24 cellular contexts compared by ENCODE assay signal in the genomic region with DNA sequence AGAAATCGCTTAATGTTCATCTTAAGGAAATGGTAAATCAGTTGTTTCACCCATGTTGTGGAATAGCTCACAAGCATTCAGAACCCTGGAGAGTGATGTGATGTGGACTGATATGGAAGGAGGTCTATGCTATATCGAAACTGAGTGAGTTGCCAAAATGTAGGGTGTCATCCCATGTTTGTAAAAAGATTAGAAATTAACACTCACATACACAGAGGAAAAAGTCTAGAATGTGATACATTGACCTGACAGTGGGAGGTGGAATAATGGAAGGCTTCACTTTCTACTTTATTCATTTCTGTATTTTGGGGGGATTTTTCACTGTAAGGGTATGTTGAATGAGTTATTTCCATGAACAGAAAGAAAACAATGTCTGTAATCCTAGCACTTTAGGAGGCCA. TPM values are rescaled to one million over a fixed set of nuclear protein-coding genes. Genes with fewer than 3 reads are reported as not detected.
"Had no signal": no experiment of that assay in that cellular context is flagged by ENCODE, and none has a peak within 500 bp of the region (broad histone marks: within the 10 kb centered on the region; RNA-seq: fewer than 3 reads in every experiment).

No MANE protein-coding gene starts in this region.

- H3K9me3 Mint-ChIP-seq: endodermal cell had no signal

- DNase-seq: activated CD4-positive, alpha-beta T cell treated with anti-CD3 and anti-CD28 coated beads for 4 hours; anterior cingulate cortex; caudate nucleus; dorsolateral prefrontal cortex; endodermal cell; foreskin fibroblast; mesenchymal stem cell; mucosa of descending colon; naive B cell; pancreas; right lobe of liver; small intestine; stimulated activated CD4-positive, alpha-beta T cell treated with anti-CD3 and anti-CD28 coated beads, Interleukin-15, amount 100 ng/mL, for 24 hours; stimulated activated CD4-positive, alpha-beta T cell treated with anti-CD3 and anti-CD28 coated beads, Interleukin-2, amount 100 ng/mL, for 48 hours; tibial artery; WERI-Rb-1 had no signal

- H3K9me3 ChIP-seq: mucosa of descending colon, pancreas, right lobe of liver, tibial artery had no signal

- H3K4me1 ChIP-seq: pancreas, tibial artery had no signal

- H3K4me1 Mint-ChIP-seq: brain had no signal

- H3K36me3 Mint-ChIP-seq: brain, naive B cell had no signal

- ATAC-seq: mucosa of descending colon, pancreas, right lobe of liver had no signal

- H3K27ac ChIP-seq: dorsolateral prefrontal cortex, epithelial cell of prostate, pancreas, right lobe of liver, tibial artery, WERI-Rb-1 had no signal

- H3K4me3 ChIP-seq: dorsolateral prefrontal cortex, mucosa of descending colon, pancreas, right lobe of liver, tibial artery had no signal

- H3K36me3 ChIP-seq: pancreas, right lobe of liver, tibial artery, WERI-Rb-1 had no signal

- H3K4me3 Mint-ChIP-seq: brain, endodermal cell, naive B cell had no signal

- H3K27me3 ChIP-seq: dorsolateral prefrontal cortex, pancreas, right lobe of liver, tibial artery had no signal

- H3K27ac Mint-ChIP-seq: endodermal cell had no signal

RNA-seq across cellular contexts. Expression of a gene that starts 4.7 kb away (rescaled TPM):
- total RNA-seq: dorsolateral prefrontal cortex; endodermal cell; glomerular endothelial cell; liver; mucosa of descending colon; pancreas; pulmonary artery endothelial cell; right lobe of liver; subcutaneous adipose tissue; T-helper 2 cell treated with Interferon-gamma antibody and Interleukin-4, amounts not matched to agents 100 ng/mL and 5 ng/mL, for 36 hours; urinary bladder had no signal
- polyA plus RNA-seq: liver, pancreas, small intestine, urinary bladder had no signal

RNA-seq across cellular contexts. Expression of a gene that starts 9.6 kb away (rescaled TPM):
- total RNA-seq: dorsolateral prefrontal cortex; endodermal cell; glomerular endothelial cell; liver; mucosa of descending colon; pancreas; pulmonary artery endothelial cell; right lobe of liver; subcutaneous adipose tissue; T-helper 2 cell treated with Interferon-gamma antibody and Interleukin-4, amounts not matched to agents 100 ng/mL and 5 ng/mL, for 36 hours; urinary bladder had no signal
- polyA plus RNA-seq: liver, pancreas, small intestine, urinary bladder had no signal

RNA-seq across cellular contexts. Expression of a gene that starts 12.4 kb away (rescaled TPM):
- total RNA-seq: dorsolateral prefrontal cortex; endodermal cell; glomerular endothelial cell; liver; mucosa of descending colon; pancreas; pulmonary artery endothelial cell; right lobe of liver; subcutaneous adipose tissue; T-helper 2 cell treated with Interferon-gamma antibody and Interleukin-4, amounts not matched to agents 100 ng/mL and 5 ng/mL, for 36 hours; urinary bladder had no signal
- polyA plus RNA-seq: liver, pancreas, small intestine, urinary bladder had no signal

RNA-seq across cellular contexts. Expression of a gene that starts 16.7 kb away (rescaled TPM):
- total RNA-seq: dorsolateral prefrontal cortex; endodermal cell; glomerular endothelial cell; liver; mucosa of descending colon; pancreas; pulmonary artery endothelial cell; right lobe of liver; subcutaneous adipose tissue; T-helper 2 cell treated with Interferon-gamma antibody and Interleukin-4, amounts not matched to agents 100 ng/mL and 5 ng/mL, for 36 hours; urinary bladder had no signal
- polyA plus RNA-seq: liver, pancreas, small intestine, urinary bladder had no signal
